Comparison of ENCODE assay signal across 8 cellular contexts in genomic region chr11:76379811-76380160, GRCh38. TPM values are rescaled to one million over a fixed set of nuclear protein-coding genes. Genes with fewer than 3 reads are reported as not detected.
DNase-seq lines count a peak whose midpoint lies in the region; ATAC-seq and TF ChIP-seq lines count a peak whose summit lies in the region.

No MANE protein-coding gene starts in this region.

- TF ChIP-seq CTCF in cardiac muscle cell (IDR thresholded peaks at IDR 0.05; ENCODE audit: low read depth, low read length) (no peak), brain microvascular endothelial cell (IDR thresholded peaks at IDR 0.05; ENCODE audit: low read depth, low read length, missing control alignments) (no peak), mesothelial cell of epicardium (IDR thresholded peaks at IDR 0.05; ENCODE audit: unreplicated experiment) (no peak), uterus (IDR thresholded peaks at IDR 0.05) (no peak)

- DNase-seq in cardiac muscle cell (ENCODE audit: low read depth in 1 of 2, low spot score in 1 of 2): no peak
- DNase-seq in left cardiac atrium: no peak
- no peak for DNase-seq in brain microvascular endothelial cell
- no peak for DNase-seq in mesothelial cell of epicardium (ENCODE audit: low spot score in 2 of 2, unreplicated experiment in 2 of 2)
- DNase-seq in uterus: no peak
- DNase-seq in EL: no peak

- H3K36me3 ChIP-seq in cardiac muscle cell (no peaks in the 10 kb centered on the region), brain microvascular endothelial cell (replicated peaks) (no peaks in the 10 kb centered on the region), uterus (no peaks in the 10 kb centered on the region)

- H3K36me3 Mint-ChIP-seq in mesothelial cell of epicardium: peaks cover 1% of the 10 kb centered on the region

- TF ChIP-seq POLR2A in uterus (IDR thresholded peaks at IDR 0.05): no peak

- peak overlapping the region; percentile 84 for H3K4me3 Mint-ChIP-seq in mesothelial cell of epicardium

- H3K27me3 ChIP-seq in cardiac muscle cell: no peaks in the 10 kb centered on the region
- no peaks in the 10 kb centered on the region for H3K27me3 ChIP-seq in brain microvascular endothelial cell (replicated peaks)
- H3K27me3 ChIP-seq in uterus: no peaks in the 10 kb centered on the region

- intact Hi-C loops in left cardiac atrium (cut with DNase I): loop anchor here in 1 of 2 donors (5.0 kb wide), 1 partner anchor 63 kb away; no protein-coding TSS in a partner anchor
- intact Hi-C loops in uterus (cut with DNase I; ENCODE audit: low total_unique reads): no loop called here

- H3K9me3 ChIP-seq in cardiac muscle cell (ENCODE audit: low read depth) (no peaks in the 10 kb centered on the region), uterus (no peaks in the 10 kb centered on the region)

- H3K27ac ChIP-seq in cardiac muscle cell: no peak overlapping the region
- H3K27ac ChIP-seq in brain microvascular endothelial cell: no peak overlapping the region
- peak overlapping the region in 1 of 2 donors; percentile 81 for H3K27ac ChIP-seq in uterus

- no peaks in the 10 kb centered on the region for H3K9me3 Mint-ChIP-seq in mesothelial cell of epicardium

- H3K4me3 ChIP-seq in cardiac muscle cell (peak overlapping the region; percentile 74), brain microvascular endothelial cell (ENCODE audit: low read depth, low read length) (peak overlapping the region; percentile 90), uterus (peak overlapping the region; percentile 58 to 96)

- ATAC-seq in left cardiac atrium (no peak), HG02840 (IDR thresholded peaks at IDR 0.05; ENCODE audit: low FRiP score, unreplicated experiment) (no peak), HG03175 (IDR thresholded peaks at IDR 0.05; ENCODE audit: unreplicated experiment) (no peak)

- H3K4me1 ChIP-seq in cardiac muscle cell (ENCODE audit: low read depth) (peaks cover 16% of the 10 kb centered on the region), uterus (peaks cover 5 to 11% of the 10 kb centered on the region in 2 donors)

- H3K27ac Mint-ChIP-seq in mesothelial cell of epicardium: peak overlapping the region; percentile 92

- in situ Hi-C loops in brain microvascular endothelial cell (cut with HindIII; ENCODE audit: low pct_ligation_motif_present, low sequenced_read_pairs): no loop called here

- no peaks in the 10 kb centered on the region for H3K27me3 Mint-ChIP-seq in mesothelial cell of epicardium (ENCODE audit: low read depth)

- H3K4me1 Mint-ChIP-seq in mesothelial cell of epicardium: peaks cover 42% of the 10 kb centered on the region

RNA-seq across cellular contexts. Expression of gene THAP12, which starts 1.1 kb away (rescaled TPM):
- total RNA-seq in cardiac muscle cell (25.9 and 27.5 TPM in 2 replicates), left cardiac atrium (10 to 100 TPM; 16.5 to 25.2 TPM), mesothelial cell of epicardium (58.4 to 61.7 TPM (median 60.3 TPM) in 3 replicates), uterus (100 to 1,000 TPM in 1 of 4 donors, 10 to 100 TPM in 3; 12.0 to 104 (median 55.6) TPM)
- 24.8 and 37.6 TPM in 2 replicates for polyA plus RNA-seq in cardiac muscle cell

RNA-seq across cellular contexts. Expression of gene GVQW3, which starts 1.3 kb away (rescaled TPM):
- total RNA-seq in cardiac muscle cell (8.1 and 13.3 TPM in 2 replicates), left cardiac atrium (1 to 10 TPM in 1 of 2 donors, under 1 TPM in 1; 0.99 to 2.1 TPM), mesothelial cell of epicardium (10.0 to 11.4 TPM (median 11.2 TPM) in 3 replicates), uterus (10 to 100 TPM in 2 of 4 donors, 1 to 10 TPM in 2; 3.2 to 13.6 (median 8.4) TPM)
- 3.9 and 6.0 TPM in 2 replicates for polyA plus RNA-seq in cardiac muscle cell
